ENCODE assay signal across 1 cellular context in the genomic region with DNA sequence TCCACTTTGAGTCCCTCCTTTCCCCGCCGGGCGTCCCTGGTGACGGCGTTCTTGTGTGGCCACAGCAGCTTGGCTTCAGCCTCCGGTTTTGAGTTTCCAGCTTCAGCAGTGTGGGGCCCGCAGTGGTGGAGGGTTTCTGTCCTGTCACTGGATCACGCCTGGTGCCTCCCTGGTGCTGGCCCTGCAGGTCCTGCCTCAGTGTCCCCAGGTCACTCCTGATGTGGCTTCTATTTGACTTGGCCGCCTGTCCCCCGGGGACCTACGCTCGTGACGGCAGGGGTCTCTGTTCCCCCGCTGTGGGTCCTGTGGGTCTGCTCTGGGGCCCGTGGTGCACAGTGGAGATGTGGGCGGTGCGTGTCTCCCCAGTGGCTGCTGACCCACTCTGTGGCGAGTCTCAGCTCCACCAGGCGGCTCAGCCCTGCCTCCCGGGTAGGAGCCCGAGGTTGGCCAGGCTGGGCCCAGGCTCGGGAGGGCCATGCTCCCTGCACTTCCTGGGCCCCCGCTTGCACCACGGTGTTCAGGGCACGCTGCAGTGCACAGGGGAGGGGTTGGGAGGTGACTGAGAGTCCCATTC.
TF ChIP-seq lines count a peak whose summit lies in the region.

No MANE protein-coding gene starts in this region.

TF ChIP-seq in HepG2, 621 proteins besides CTCF, POLR2A, EP300 and RAD21:
- no peak for TF ChIP-seq ZNF253 (CRISPR knock-in tag; IDR thresholded peaks at IDR 0.05; ENCODE audit: borderline replicate concordance)
- TF ChIP-seq, protein P1, sequence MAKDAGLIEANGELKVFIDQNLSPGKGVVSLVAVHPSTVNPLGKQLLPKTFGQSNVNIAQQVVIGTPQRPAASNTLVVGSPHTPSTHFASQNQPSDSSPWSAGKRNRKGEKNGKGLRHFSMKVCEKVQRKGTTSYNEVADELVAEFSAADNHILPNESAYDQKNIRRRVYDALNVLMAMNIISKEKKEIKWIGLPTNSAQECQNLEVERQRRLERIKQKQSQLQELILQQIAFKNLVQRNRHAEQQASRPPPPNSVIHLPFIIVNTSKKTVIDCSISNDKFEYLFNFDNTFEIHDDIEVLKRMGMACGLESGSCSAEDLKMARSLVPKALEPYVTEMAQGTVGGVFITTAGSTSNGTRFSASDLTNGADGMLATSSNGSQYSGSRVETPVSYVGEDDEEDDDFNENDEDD (CRISPR knock-in tag; IDR thresholded peaks at IDR 0.05; ENCODE audit: borderline replicate concordance): no peak
- TF ChIP-seq THAP8 (CRISPR knock-in tag; IDR thresholded peaks at IDR 0.05; ENCODE audit: borderline replicate concordance): no peak
- no peak for TF ChIP-seq ZMYM2 (CRISPR knock-in tag; IDR thresholded peaks at IDR 0.05)
- no peak for TF ChIP-seq ZFP1 (CRISPR knock-in tag; IDR thresholded peaks at IDR 0.05)
- TF ChIP-seq JUNB (CRISPR knock-in tag; IDR thresholded peaks at IDR 0.05; ENCODE audit: borderline replicate concordance): no peak
- TF ChIP-seq FOXO4 (CRISPR knock-in tag; conservative IDR thresholded peaks at IDR 0.05): no peak
- TF ChIP-seq ZSCAN31 (CRISPR knock-in tag; IDR thresholded peaks at IDR 0.05; ENCODE audit: low read depth): no peak
- no peak for TF ChIP-seq KDM1A (CRISPR knock-in tag; IDR thresholded peaks at IDR 0.05)
- TF ChIP-seq, protein P2, sequence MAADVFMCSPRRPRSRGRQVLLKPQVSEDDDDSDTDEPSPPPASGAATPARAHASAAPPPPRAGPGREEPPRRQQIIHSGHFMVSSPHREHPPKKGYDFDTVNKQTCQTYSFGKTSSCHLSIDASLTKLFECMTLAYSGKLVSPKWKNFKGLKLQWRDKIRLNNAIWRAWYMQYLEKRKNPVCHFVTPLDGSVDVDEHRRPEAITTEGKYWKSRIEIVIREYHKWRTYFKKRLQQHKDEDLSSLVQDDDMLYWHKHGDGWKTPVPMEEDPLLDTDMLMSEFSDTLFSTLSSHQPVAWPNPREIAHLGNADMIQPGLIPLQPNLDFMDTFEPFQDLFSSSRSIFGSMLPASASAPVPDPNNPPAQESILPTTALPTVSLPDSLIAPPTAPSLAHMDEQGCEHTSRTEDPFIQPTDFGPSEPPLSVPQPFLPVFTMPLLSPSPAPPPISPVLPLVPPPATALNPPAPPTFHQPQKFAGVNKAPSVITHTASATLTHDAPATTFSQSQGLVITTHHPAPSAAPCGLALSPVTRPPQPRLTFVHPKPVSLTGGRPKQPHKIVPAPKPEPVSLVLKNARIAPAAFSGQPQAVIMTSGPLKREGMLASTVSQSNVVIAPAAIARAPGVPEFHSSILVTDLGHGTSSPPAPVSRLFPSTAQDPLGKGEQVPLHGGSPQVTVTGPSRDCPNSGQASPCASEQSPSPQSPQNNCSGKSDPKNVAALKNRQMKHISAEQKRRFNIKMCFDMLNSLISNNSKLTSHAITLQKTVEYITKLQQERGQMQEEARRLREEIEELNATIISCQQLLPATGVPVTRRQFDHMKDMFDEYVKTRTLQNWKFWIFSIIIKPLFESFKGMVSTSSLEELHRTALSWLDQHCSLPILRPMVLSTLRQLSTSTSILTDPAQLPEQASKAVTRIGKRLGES (CRISPR knock-in tag; IDR thresholded peaks at IDR 0.05; ENCODE audit: borderline replicate concordance): no peak
- TF ChIP-seq SMARCE1 (IDR thresholded peaks at IDR 0.05; ENCODE audit: borderline replicate concordance): no peak
- TF ChIP-seq ZNF839 (CRISPR knock-in tag; IDR thresholded peaks at IDR 0.05; ENCODE audit: borderline replicate concordance): no peak
- no peak for TF ChIP-seq U2AF1 (optimal IDR thresholded peaks at IDR 0.05; ENCODE audit: low read depth, low read length)
